8 cellular contexts compared by ENCODE assay signal in the genomic region with DNA sequence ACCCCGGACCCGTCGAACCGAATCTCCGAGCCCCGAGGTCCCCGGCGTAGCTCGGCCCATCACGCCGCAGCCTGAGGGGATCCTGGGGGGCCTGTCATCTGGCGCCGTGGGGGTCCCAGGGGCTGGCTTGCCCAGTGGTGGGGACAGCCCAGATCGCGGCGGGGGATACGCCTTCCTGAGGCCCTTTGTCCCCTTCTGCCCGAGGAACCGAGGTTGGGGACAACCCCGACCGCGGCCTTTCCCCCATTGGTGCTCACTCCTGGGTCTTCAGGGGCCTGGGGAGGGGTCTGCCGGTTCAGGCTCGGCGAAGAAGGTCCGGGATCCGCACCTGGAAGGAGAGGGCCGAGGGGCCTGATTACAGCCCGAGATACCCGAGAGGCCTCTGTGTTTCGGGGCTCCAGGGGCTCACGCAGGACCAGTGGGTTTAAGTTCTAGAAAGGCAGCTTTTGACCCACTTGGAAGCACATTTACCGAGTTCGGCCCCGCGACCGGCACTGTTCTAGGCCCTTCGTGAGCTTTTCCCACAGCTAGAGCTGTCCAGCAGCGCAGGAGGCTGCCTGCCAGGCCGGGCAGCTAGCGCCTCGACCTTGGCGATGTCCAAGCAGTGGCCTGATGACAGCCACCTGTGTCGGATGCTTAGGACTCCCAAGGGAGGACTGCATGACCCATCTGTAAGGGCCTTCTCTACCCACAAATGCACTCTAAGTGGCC. TPM values are rescaled to one million over a fixed set of nuclear protein-coding genes. Genes with fewer than 3 reads are reported as not detected.
DNase-seq lines count a peak whose midpoint lies in the region; ATAC-seq, FAIRE-seq and TF ChIP-seq lines count a peak whose summit lies in the region.

No MANE protein-coding gene starts in this region.

- 33% methylated on average over 24 of the region's 44 CpGs; no CpG with 5 or more reads in 1 of the 2 experiments for WGBS in H1 (ENCODE audit: extremely low coverage in 1 of 2, insufficient coverage in 1 of 2, insufficient read length in 1 of 2, insufficient replicate concordance in 2 of 2, low coverage in 1 of 2, low lambda C conversion rate in 2 of 2, missing lambda C conversion rate in 1 of 2), 2 experiments

- H2BK20ac ChIP-seq in H1 (ENCODE audit: low read length), result no peak overlapping the region

- H3K36me3 ChIP-seq in H1 (ENCODE audit: control insufficient read depth in 2 of 4, insufficient read depth in 4 of 4, low read length in 3 of 4) (no peaks in the 10 kb centered on the region; a peak in 1 of 8 replicates), mucosa of rectum (ENCODE audit: control insufficient read depth in 2 of 2, insufficient read depth in 2 of 2, low read length in 2 of 2) (no peaks in the 10 kb centered on the region)

- TF ChIP-seq EP300 in H1 (IDR thresholded peaks at IDR 0.05; ENCODE audit: borderline replicate concordance in 1 of 2, low read depth in 2 of 2, low read length in 2 of 2), result no peak

- peak overlapping the region; percentile 38; the same call in 1 of the 2 replicates for H4K8ac ChIP-seq in H1 (ENCODE audit: extremely low read depth, insufficient read depth, low read length)

- TF ChIP-seq RAD21 in H1 (IDR thresholded peaks at IDR 0.05 in 1 of 2, conservative IDR thresholded peaks at IDR 0.05 in 1 of 2; ENCODE audit: low read depth in 2 of 2, low read length in 2 of 2), result no peak

- H3K4me1 ChIP-seq in H1 (replicated peaks in 1 of 4; ENCODE audit: control insufficient read depth in 3 of 4, insufficient read depth in 4 of 4, low read length in 3 of 4), result peaks cover 8 to 20% (median 11%) of the 10 kb centered on the region in 4 experiments
- peaks cover 12 to 31% of the 10 kb centered on the region in 2 donors for H3K4me1 ChIP-seq in mucosa of rectum (ENCODE audit: control insufficient read depth in 2 of 2, insufficient read depth in 2 of 2, low read length in 2 of 2)

- H2AK5ac ChIP-seq in H1 (ENCODE audit: low read depth, low read length), result no peak overlapping the region

- no peak overlapping the region for H3K4ac ChIP-seq in H1 (replicated peaks; ENCODE audit: insufficient read length, low read depth, low read length)

- H3K79me1 ChIP-seq in H1 (ENCODE audit: low read depth, low read length), result no peaks in the 10 kb centered on the region

- no peak overlapping the region for H3K56ac ChIP-seq in H1 (replicated peaks; ENCODE audit: insufficient read length, low read depth, low read length)

- no peak for TF ChIP-seq POLR2A in H1 (IDR thresholded peaks at IDR 0.05; ENCODE audit: control extremely low read depth in 1 of 2, low read depth in 2 of 2, low read length in 2 of 2)

- H3K4me2 ChIP-seq in H1 (ENCODE audit: insufficient read depth in 1 of 2, low read depth in 2 of 2, low read length in 2 of 2), result peak overlapping the region; percentile 65 to 87

- H3K18ac ChIP-seq in H1 (ENCODE audit: extremely low read depth, low read length), result no peak overlapping the region

- H4K91ac ChIP-seq in H1 (replicated peaks; ENCODE audit: insufficient read length, low read length), result no peak overlapping the region

- TF ChIP-seq CTCF in H1 (IDR thresholded peaks at IDR 0.05; ENCODE audit: control extremely low read depth in 1 of 3, insufficient read depth in 1 of 3, low read depth in 1 of 3, low read length in 3 of 3), result no peak

- POLR2A ChIA-PET in H1 (lab: Charles Lee; ENCODE audit: partially characterized antibody), result interaction anchor here (0.6 to 2.5 kb wide), 15 partner anchors 8 to 194 kb away, joined by 3 to 9 read pairs (median 3); no protein-coding TSS in a partner anchor

- H3K23ac ChIP-seq in H1 (ENCODE audit: insufficient read length), result no peak overlapping the region

- H3K9me3 ChIP-seq in H1 (ENCODE audit: insufficient read depth in 2 of 2, low read depth in 1 of 2, low read length in 1 of 2) (no peaks in the 10 kb centered on the region), mucosa of rectum (ENCODE audit: control insufficient read depth in 2 of 2, low read length in 2 of 2) (no peaks in the 10 kb centered on the region)

- H3K4me3 ChIP-seq in H1 (ENCODE audit: extremely low read depth in 1 of 4, insufficient read depth in 2 of 4, low read depth in 3 of 4, low read length in 4 of 4), result peak overlapping the region; percentile 84 to 90 (median 87)
- peak overlapping the region; percentile 82 to 91 for H3K4me3 ChIP-seq in mucosa of rectum (ENCODE audit: low read length in 2 of 2)

- no peak overlapping the region for H2BK5ac ChIP-seq in H1 (ENCODE audit: low read depth, low read length)

- FAIRE-seq in H1 (lab: Jason Lieb, UNC), result no peak

- no peak overlapping the region for H4K5ac ChIP-seq in H1 (ENCODE audit: insufficient read length, low read depth, low read length)

- H3K79me2 ChIP-seq in H1 (ENCODE audit: control insufficient read depth in 1 of 2, insufficient read depth in 2 of 2, low read length in 2 of 2), result peaks cover 0 to 6% of the 10 kb centered on the region in 2 experiments; a peak in 3 of 4 replicates

- ATAC-seq in GM21381 (IDR thresholded peaks at IDR 0.05; ENCODE audit: unreplicated experiment), result peak; percentile 3

- H2BK15ac ChIP-seq in H1 (ENCODE audit: low read length), result no peak overlapping the region

- no peak overlapping the region for H3K14ac ChIP-seq in H1 (ENCODE audit: insufficient read length)

- DNase-seq in COLO668 (lab: John Stamatoyannopoulos, UW; ENCODE audit: unreplicated experiment), result peak; percentile 22
- peak; percentile 57 for DNase-seq in OCI-M1 (lab: John Stamatoyannopoulos, UW)
- DNase-seq in H1 (ENCODE audit: low read depth in 1 of 2, low spot score in 2 of 2), result no peak
- no peak for DNase-seq in DMS79 treated with DMSO at 0.1 percent for 48 hours (lab: John Stamatoyannopoulos, UW)
- DNase-seq in stimulated activated naive CD4-positive, alpha-beta T cell treated with Interleukin-2 at 50 U/mL for 16 hours (lab: John Stamatoyannopoulos, UW), result no peak
- DNase-seq in cerebellum (ENCODE audit: low spot score), result no peak

- H2BK12ac ChIP-seq in H1 (ENCODE audit: low read depth, low read length), result no peak overlapping the region

- no peak overlapping the region for H2BK120ac ChIP-seq in H1 (replicated peaks; ENCODE audit: low read depth, low read length)

- no peaks in the 10 kb centered on the region for H3K27me3 ChIP-seq in H1 (replicated peaks in 1 of 4; ENCODE audit: control insufficient read depth in 3 of 4, extremely low read depth in 1 of 4, insufficient read depth in 3 of 4, low read length in 3 of 4)
- no peaks in the 10 kb centered on the region for H3K27me3 ChIP-seq in mucosa of rectum (ENCODE audit: control insufficient read depth in 2 of 2, insufficient read depth in 2 of 2, low read length in 2 of 2)

- H3K9ac ChIP-seq in H1 (replicated peaks in 1 of 4; ENCODE audit: extremely low read depth in 1 of 4, low read depth in 3 of 4, low read length in 3 of 4) (peak overlapping the region in 3 of 4 experiments; percentile 45 to 66 (median 45); a peak in 5 of 7 replicates), mucosa of rectum (ENCODE audit: low read depth in 1 of 2, low read length in 2 of 2) (peak overlapping the region; percentile 84 to 94)

- peak overlapping the region; percentile 43; the same call in 1 of the 2 replicates for H2AFZ ChIP-seq in H1 (ENCODE audit: low read length)

- H3K27ac ChIP-seq in H1 (ENCODE audit: low read depth, low read length), result no peak overlapping the region
- H3K27ac ChIP-seq in mucosa of rectum (ENCODE audit: low read depth in 2 of 2, low read length in 2 of 2), result peak overlapping the region; percentile 78 to 84

- H3K23me2 ChIP-seq in H1 (ENCODE audit: low read depth, low read length), result no peaks in the 10 kb centered on the region; the same call in 1 of the 2 replicates

- CTCF ChIA-PET in H1 (lab: Charles Lee; ENCODE audit: partially characterized antibody), result interaction anchor here (0.7 to 6.0 kb wide), 21 partner anchors 9 to 269 kb away, joined by 3 to 40 read pairs (median 4); no protein-coding TSS in a partner anchor

- H4K20me1 ChIP-seq in H1 (replicated peaks in 1 of 2; ENCODE audit: control insufficient read depth in 1 of 2, insufficient read depth in 2 of 2, low read length in 2 of 2), result no peaks in the 10 kb centered on the region

TF ChIP-seq in H1, 55 proteins besides CTCF, POLR2A, EP300 and RAD21:
- TF ChIP-seq ASH2L (IDR thresholded peaks at IDR 0.05; ENCODE audit: low read length) (no peak), TEAD4 (IDR thresholded peaks at IDR 0.05; ENCODE audit: low read depth, low read length) (no peak), MAFK (IDR thresholded peaks at IDR 0.05; ENCODE audit: low read depth, low read length) (no peak), PHF8 (conservative IDR thresholded peaks at IDR 0.05; ENCODE audit: low read depth, low read length) (peak; percentile 49; the same call in 1 of the 2 replicates), KDM4A (IDR thresholded peaks at IDR 0.05; ENCODE audit: low read depth, low read length, severe bottlenecking) (peak; percentile 44), SIX5 (IDR thresholded peaks at IDR 0.05; ENCODE audit: low read depth, low read length) (no peak), SP2 (IDR thresholded peaks at IDR 0.05; ENCODE audit: low read length) (no peak), JUND (IDR thresholded peaks at IDR 0.05; ENCODE audit: low read length) (no peak), HDAC6 (IDR thresholded peaks at IDR 0.05; ENCODE audit: low read depth, low read length) (no peak)

RNA-seq across cellular contexts. Expression of a gene that starts 0.5 kb away (rescaled TPM):
- total RNA-seq in H1 (2021; fragmentation: NEBNext Ultra II Directional; extraction: Animal tissue kit (Norgen Biotek cat#: 25700)), result 23.7 and 27.6 TPM in 2 replicates
- polyA plus RNA-seq in H1 (2011; rRNA removed), result 9.1 and 9.7 TPM in 2 replicates
- 11.2 TPM for polyA plus RNA-seq in H1 (2011; cell fraction: cytosol; rRNA removed)
- 16.6 TPM for polyA plus RNA-seq in H1 (2011; cell fraction: nucleus; rRNA removed)
- polyA plus RNA-seq in H1 (2012, experiment 1 of 2), result 9.4 to 15.8 TPM (median 15.5 TPM) in 4 replicates
- polyA plus RNA-seq in H1 (2012, experiment 2 of 2), result 1.7 TPM
- polyA plus RNA-seq in H1 (2013, experiment 1 of 2), result 13.6 TPM
- polyA plus RNA-seq in H1 (2013, experiment 2 of 2), result 16.3 TPM
- polyA minus RNA-seq in H1 (2011; rRNA and poly(A)+ RNA removed), result 78.4 and 110 TPM in 2 replicates
- 11.8 TPM for polyA minus RNA-seq in H1 (2011; cell fraction: cytosol; rRNA and poly(A)+ RNA removed)
- 26.8 TPM for polyA minus RNA-seq in H1 (2011; cell fraction: nucleus; rRNA and poly(A)+ RNA removed)
- 67.1 TPM for total RNA-seq in cerebellum

Comparison
In these comparisons a context has a peak if more than half of its experiments do, and no peak if none do; other contexts are left out.
1. DNase-seq: peak in COLO668 (single experiment) and OCI-M1 (single experiment); none in H1 (0 of 2), DMS79 treated with DMSO at 0.1 percent for 48 hours (single experiment), stimulated activated naive CD4-positive, alpha-beta T cell treated with Interleukin-2 at 50 U/mL for 16 hours (single experiment) and cerebellum (single experiment).